ENCODE assay signal across 34 cellular contexts in genomic region chr13:27411393-27411792, GRCh38.
"Had no signal": no experiment of that assay in that cellular context is flagged by ENCODE, and none has a peak within 500 bp of the region (broad histone marks: within the 10 kb centered on the region; RNA-seq: fewer than 3 reads in every experiment).

No MANE protein-coding gene starts in this region.

- H3K4me1 ChIP-seq: ascending aorta, breast epithelium had no signal

- H3K36me3 Mint-ChIP-seq: activated CD4-positive, alpha-beta memory T cell treated with anti-CD3 and anti-CD28 coated beads for 36 hours; activated naive CD4-positive, alpha-beta T cell treated with anti-CD3 and anti-CD28 coated beads, Interleukin-2, amount 10 ng/mL, durations not matched to agents 7 days and 5 days; activated naive CD4-positive, alpha-beta T cell treated with anti-CD3 and anti-CD28 coated beads, Interleukin-2, amount 50 U/mL, for 24 hours; activated naive CD8-positive, alpha-beta T cell; activated naive CD8-positive, alpha-beta T cell treated with anti-CD3 and anti-CD28 coated beads, Interleukin-2, amount 10 ng/mL, durations not matched to agents 7 days and 5 days; T-cell had no signal

- H3K27me3 ChIP-seq: ascending aorta, breast epithelium had no signal

- H3K9me3 Mint-ChIP-seq: activated B cell treated with CpG ODN at 0.5 μM for 24 hours; activated CD4-positive, alpha-beta T cell treated with anti-CD3 and anti-CD28 coated beads, Interleukin-2, amount 10 ng/mL, durations not matched to agents 24 days and 14 days; activated CD8-positive, alpha-beta T cell treated with anti-CD3 and anti-CD28 coated beads for 36 hours; activated naive CD4-positive, alpha-beta T cell treated with anti-CD3 and anti-CD28 coated beads, Interleukin-2, amount 10 ng/mL, durations not matched to agents 7 days and 5 days; activated naive CD4-positive, alpha-beta T cell treated with anti-CD3 and anti-CD28 coated beads, Interleukin-2, amount 50 U/mL, for 24 hours; activated naive CD8-positive, alpha-beta T cell treated with anti-CD3 and anti-CD28 coated beads, Interleukin-2, amount 10 ng/mL, durations not matched to agents 7 days and 5 days; activated naive CD8-positive, alpha-beta T cell treated with anti-CD3 and anti-CD28 coated beads, Interleukin-2, amount 50 U/mL, for 24 hours; activated T-cell treated with anti-CD3 and anti-CD28 coated beads, Interleukin-2, amount 50 U/mL, for 72 hours; activated T-helper 1 cell treated with anti-CD3 and anti-CD28 coated beads, Interleukin-12 subunit alpha, Interleukin-12 subunit beta, Interleukin-2, Interleukin-4 antibody, amounts not matched to agents 30 ng/mL and 10 ng/mL and 1 ng/mL, durations not matched to agents 14 hours and 24 hours and 36 hours; activated T-helper 2 cell treated with anti-CD3 and anti-CD28 coated beads, Interferon-gamma antibody, Interleukin-2, Interleukin-4, amounts not matched to agents 10 μg/mL and 5 μg/mL and 100 μg/mL, durations not matched to agents 14 hours and 24 hours and 36 hours; T-cell; T-helper 2 cell treated with Interferon-gamma antibody and Interleukin-4, amounts not matched to agents 5 μg/mL and 100 μg/mL, for 36 hours had no signal

- H3K27ac ChIP-seq: ascending aorta, brain microvascular endothelial cell, breast epithelium, VCaP had no signal

- H3K4me1 Mint-ChIP-seq: activated CD4-positive, alpha-beta T cell treated with anti-CD3 and anti-CD28 coated beads, Interleukin-2, amount 10 ng/mL, durations not matched to agents 24 days and 14 days; activated naive CD4-positive, alpha-beta T cell treated with anti-CD3 and anti-CD28 coated beads, Interleukin-2, amount 50 U/mL, for 24 hours; activated naive CD8-positive, alpha-beta T cell treated with anti-CD3 and anti-CD28 coated beads, Interleukin-2, amount 10 ng/mL, durations not matched to agents 7 days and 5 days had no signal

- H3K36me3 ChIP-seq: ascending aorta, brain microvascular endothelial cell, breast epithelium had no signal

- H3K4me3 Mint-ChIP-seq: activated B cell treated with CpG ODN at 0.5 μM for 24 hours; activated CD4-positive, alpha-beta memory T cell treated with anti-CD3 and anti-CD28 coated beads for 36 hours; activated CD4-positive, alpha-beta T cell treated with anti-CD3 and anti-CD28 coated beads, Interleukin-2, amount 10 ng/mL, durations not matched to agents 24 days and 14 days; activated CD8-positive, alpha-beta T cell treated with anti-CD3 and anti-CD28 coated beads for 36 hours; activated naive CD4-positive, alpha-beta T cell treated with anti-CD3 and anti-CD28 coated beads, Interleukin-2, amount 10 ng/mL, durations not matched to agents 7 days and 5 days; activated naive CD4-positive, alpha-beta T cell treated with anti-CD3 and anti-CD28 coated beads, Interleukin-2, amount 50 U/mL, for 24 hours; activated naive CD8-positive, alpha-beta T cell; activated naive CD8-positive, alpha-beta T cell treated with anti-CD3 and anti-CD28 coated beads, Interleukin-2, amount 10 ng/mL, durations not matched to agents 7 days and 5 days; activated naive CD8-positive, alpha-beta T cell treated with anti-CD3 and anti-CD28 coated beads, Interleukin-2, amount 50 U/mL, for 24 hours; activated T-cell treated with anti-CD3 and anti-CD28 coated beads, Interleukin-2, amount 50 U/mL, for 4 hours; activated T-cell treated with anti-CD3 and anti-CD28 coated beads, Interleukin-2, amount 50 U/mL, for 72 hours; activated T-helper 1 cell treated with anti-CD3 and anti-CD28 coated beads, Interleukin-12 subunit alpha, Interleukin-12 subunit beta, Interleukin-2, Interleukin-4 antibody, amounts not matched to agents 30 ng/mL and 10 ng/mL and 1 ng/mL, durations not matched to agents 14 hours and 24 hours and 36 hours; T-cell; T-helper 2 cell treated with Interferon-gamma antibody and Interleukin-4, amounts not matched to agents 5 μg/mL and 100 μg/mL, for 36 hours had no signal

- H3K9me3 ChIP-seq: ascending aorta, breast epithelium had no signal

- H3K4me3 ChIP-seq: ascending aorta, breast epithelium had no signal

- H3K27ac Mint-ChIP-seq: activated B cell treated with CpG ODN at 0.5 μM for 24 hours; activated CD4-positive, alpha-beta memory T cell treated with anti-CD3 and anti-CD28 coated beads for 36 hours; activated CD4-positive, alpha-beta T cell treated with anti-CD3 and anti-CD28 coated beads, Interleukin-2, amount 10 ng/mL, durations not matched to agents 24 days and 14 days; activated CD8-positive, alpha-beta T cell treated with anti-CD3 and anti-CD28 coated beads for 36 hours; activated naive CD4-positive, alpha-beta T cell treated with anti-CD3 and anti-CD28 coated beads, Interleukin-2, amount 10 ng/mL, durations not matched to agents 7 days and 5 days; activated naive CD4-positive, alpha-beta T cell treated with anti-CD3 and anti-CD28 coated beads, Interleukin-2, amount 50 U/mL, for 24 hours; activated naive CD8-positive, alpha-beta T cell; activated naive CD8-positive, alpha-beta T cell treated with anti-CD3 and anti-CD28 coated beads, Interleukin-2, amount 10 ng/mL, durations not matched to agents 7 days and 5 days; activated naive CD8-positive, alpha-beta T cell treated with anti-CD3 and anti-CD28 coated beads, Interleukin-2, amount 50 U/mL, for 24 hours; activated T-cell treated with anti-CD3 and anti-CD28 coated beads, Interleukin-2, amount 50 U/mL, for 72 hours; activated T-helper 1 cell treated with anti-CD3 and anti-CD28 coated beads, Interleukin-12 subunit alpha, Interleukin-12 subunit beta, Interleukin-2, Interleukin-4 antibody, amounts not matched to agents 30 ng/mL and 10 ng/mL and 1 ng/mL, durations not matched to agents 14 hours and 24 hours and 36 hours; activated T-helper 2 cell treated with anti-CD3 and anti-CD28 coated beads, Interferon-gamma antibody, Interleukin-2, Interleukin-4, amounts not matched to agents 10 μg/mL and 5 μg/mL and 100 μg/mL, durations not matched to agents 14 hours and 24 hours and 36 hours; T-cell; T-helper 2 cell treated with Interferon-gamma antibody and Interleukin-4, amounts not matched to agents 5 μg/mL and 100 μg/mL, for 36 hours had no signal

- H3K27me3 Mint-ChIP-seq: activated naive CD4-positive, alpha-beta T cell treated with anti-CD3 and anti-CD28 coated beads, Interleukin-2, amount 50 U/mL, for 24 hours; activated naive CD8-positive, alpha-beta T cell treated with anti-CD3 and anti-CD28 coated beads, Interleukin-2, amount 50 U/mL, for 24 hours had no signal

- ATAC-seq: activated CD8-positive, alpha-beta T cell treated with anti-CD3 and anti-CD28 coated beads for 36 hours; activated naive CD8-positive, alpha-beta T cell treated with anti-CD3 and anti-CD28 coated beads, Interleukin-2, amount 50 U/mL, for 24 hours; activated T-cell treated with anti-CD3 and anti-CD28 coated beads, Interleukin-2, amount 50 U/mL, for 4 hours; T-cell had no signal

- DNase-seq: activated B cell treated with CpG ODN at 0.5 μM for 24 hours; activated CD4-positive, alpha-beta memory T cell treated with anti-CD3 and anti-CD28 coated beads for 36 hours; activated CD4-positive, alpha-beta T cell treated with anti-CD3 and anti-CD28 coated beads for 4 hours; activated CD4-positive, alpha-beta T cell treated with anti-CD3 and anti-CD28 coated beads, Interleukin-2, amount 10 ng/mL, durations not matched to agents 24 days and 14 days; activated CD4-positive, alpha-beta T cell treated with anti-CD3 and anti-CD28 coated beads, Interleukin-2, amount 50 U/mL, for 1 hour; activated CD4-positive, alpha-beta T cell treated with anti-CD3 and anti-CD28 coated beads, Interleukin-2, amount 50 U/mL, for 4 hours; activated CD4-positive, CD25-positive, alpha-beta regulatory T cell treated with anti-CD3 and anti-CD28 coated beads, Interleukin-2, amount 50 U/mL, for 72 hours; activated CD8-positive, alpha-beta memory T cell treated with anti-CD3 and anti-CD28 coated beads, Interleukin-2, amount 50 U/mL, for 4 hours; activated CD8-positive, alpha-beta T cell treated with anti-CD3 and anti-CD28 coated beads for 36 hours; activated effector memory CD4-positive, alpha-beta T cell treated with Interleukin-2 at 50 U/mL for 16 hours; activated gamma-delta T cell; activated naive CD4-positive, alpha-beta T cell treated with anti-CD3 and anti-CD28 coated beads, Interleukin-2, amount 10 ng/mL, durations not matched to agents 7 days and 5 days; activated naive CD4-positive, alpha-beta T cell treated with Interleukin-2 at 50 U/mL for 16 hours; activated naive CD8-positive, alpha-beta T cell treated with anti-CD3 and anti-CD28 coated beads, Interleukin-2, amount 10 ng/mL, durations not matched to agents 7 days and 5 days; activated naive CD8-positive, alpha-beta T cell treated with anti-CD3 and anti-CD28 coated beads, Interleukin-2, amount 50 U/mL, for 24 hours; activated T-cell treated with anti-CD3 and anti-CD28 coated beads for 4 hours; activated T-cell treated with anti-CD3 and anti-CD28 coated beads, Interleukin-2, amount 50 U/mL, for 1 hour; activated T-cell treated with anti-CD3 and anti-CD28 coated beads, Interleukin-2, amount 50 U/mL, for 4 hours; activated T-cell treated with anti-CD3 and anti-CD28 coated beads, Interleukin-2, amount 50 U/mL, for 72 hours; amygdala; anterior cingulate cortex; brain microvascular endothelial cell; central memory CD4-positive, alpha-beta T cell; T-cell; T-helper 2 cell; T-helper 9 cell had no signal
